ENCODE assay signal across 8 cellular contexts in the genomic region with DNA sequence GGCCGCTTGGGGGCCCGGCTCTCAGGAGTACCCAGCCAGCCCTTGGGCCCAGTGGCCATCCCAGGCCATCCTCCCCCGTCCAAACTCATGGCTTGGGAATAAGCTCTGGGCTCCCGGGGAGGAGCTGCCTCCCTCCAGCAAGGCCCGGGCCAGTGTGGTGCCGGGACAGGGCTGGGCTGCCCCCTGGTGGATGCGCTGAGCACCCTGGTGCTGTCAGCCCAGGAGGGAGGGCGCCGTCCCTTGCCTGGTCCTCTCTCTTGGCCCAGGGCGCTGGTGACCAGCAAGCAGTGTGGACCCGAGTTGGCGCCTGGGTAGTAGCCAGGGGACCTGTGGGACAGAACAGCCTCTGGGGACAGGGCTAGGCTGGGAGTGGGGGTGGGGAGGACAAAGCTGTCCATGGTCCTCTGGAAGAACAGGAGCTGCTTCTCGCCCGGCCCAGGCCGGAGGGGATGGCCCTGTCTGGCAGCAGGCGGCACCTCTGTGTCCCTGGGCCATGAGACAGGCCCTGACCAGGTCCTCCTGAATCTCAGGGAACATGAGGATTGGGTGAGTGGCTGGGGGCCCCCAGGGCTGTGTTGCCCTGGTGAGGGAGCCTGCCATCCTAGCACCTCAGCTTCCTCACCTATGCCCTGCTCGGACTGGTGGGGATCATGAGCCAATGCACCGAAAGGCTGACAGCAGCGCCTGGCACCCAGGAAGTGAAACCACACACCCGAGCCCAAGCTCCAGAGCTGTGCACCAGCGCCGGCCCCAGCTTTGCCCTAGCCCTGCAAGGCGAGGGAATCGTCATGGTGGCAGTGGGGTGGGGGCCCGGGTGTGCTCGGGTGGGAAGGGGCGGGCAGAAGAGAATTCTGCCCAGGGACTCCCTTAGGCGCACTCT. TPM values are rescaled to one million over a fixed set of nuclear protein-coding genes. Genes with fewer than 3 reads are reported as not detected.
DNase-seq lines count a peak whose midpoint lies in the region; ATAC-seq and TF ChIP-seq lines count a peak whose summit lies in the region.

No MANE protein-coding gene starts in this region.

- H3K36me3 ChIP-seq in liver (ENCODE audit: control insufficient read depth in 4 of 4, insufficient read depth in 3 of 4, low read depth in 1 of 4, low read length in 3 of 4), result no peaks in the 10 kb centered on the region

- ATAC-seq in HG02852 (IDR thresholded peaks at IDR 0.05; ENCODE audit: unreplicated experiment), result no peak

- TF ChIP-seq RAD21 in liver (IDR thresholded peaks at IDR 0.05), result peak; percentile 97 to 99

- no peaks in the 10 kb centered on the region for H3K9me3 ChIP-seq in liver (ENCODE audit: control insufficient read depth in 4 of 4, low read length in 3 of 4)

- H3K36me3 Mint-ChIP-seq in chondrocyte (ENCODE audit: low read depth), result no peaks in the 10 kb centered on the region

- H3K4me3 Mint-ChIP-seq in chondrocyte (ENCODE audit: unreplicated experiment), result no peak overlapping the region

- TF ChIP-seq CTCF in chondrocyte (IDR thresholded peaks at IDR 0.05), result peak; percentile 95
- peak; percentile 89 for TF ChIP-seq CTCF in liver (IDR thresholded peaks at IDR 0.05; ENCODE audit: low read depth, low read length, missing input control)

- H3K4me1 Mint-ChIP-seq in chondrocyte (ENCODE audit: low read depth), result no peaks in the 10 kb centered on the region

- H3K27me3 ChIP-seq in liver (ENCODE audit: control insufficient read depth in 4 of 4, insufficient read depth in 4 of 4, low read length in 3 of 4), result no peaks in the 10 kb centered on the region

- H3K9ac ChIP-seq in liver (ENCODE audit: low read depth in 1 of 2, low read length in 2 of 2), result no peak overlapping the region

- peak; percentile 41 for DNase-seq in NK-92 treated with Interleukin-12 subunit alpha and Interleukin-12 subunit beta, amount 100 ng/mL, for 24 hours (lab: John Stamatoyannopoulos, UW)
- DNase-seq in NK-92 (lab: John Stamatoyannopoulos, UW; ENCODE audit: unreplicated experiment), result no peak
- peak; percentile 20 for DNase-seq in LoVo (ENCODE audit: low spot score)
- DNase-seq in activated CD4-positive, alpha-beta T cell treated with anti-CD3 and anti-CD28 coated beads for 4 hours, result peak; percentile 74 to 78
- DNase-seq in chondrocyte (ENCODE audit: low spot score), result peak; percentile 97
- peak; percentile 44 to 73 (median 61) for DNase-seq in stimulated activated CD4-positive, alpha-beta T cell treated with anti-CD3 and anti-CD28 coated beads, TNF-alpha, amount 100 ng/mL, for 1 hour (ENCODE audit: low read depth in 3 of 3, low spot score in 1 of 3)

- no peaks in the 10 kb centered on the region for H3K27me3 Mint-ChIP-seq in chondrocyte (ENCODE audit: low read depth)

- no peak overlapping the region for H3K27ac ChIP-seq in liver (ENCODE audit: low read depth in 1 of 2, low read length in 2 of 2)

- H3K4me1 ChIP-seq in liver (ENCODE audit: control insufficient read depth in 4 of 4, insufficient read depth in 4 of 4, low read length in 3 of 4), result no peaks in the 10 kb centered on the region

- H3K4me3 ChIP-seq in liver (ENCODE audit: low read depth in 1 of 3, low read length in 3 of 3), result no peak overlapping the region

- H3K9me3 Mint-ChIP-seq in chondrocyte (ENCODE audit: low read depth), result no peaks in the 10 kb centered on the region

- 45% methylated on average over 28 of the region's 28 CpGs for WGBS in liver

- H3K27ac Mint-ChIP-seq in chondrocyte (ENCODE audit: unreplicated experiment), result no peak overlapping the region

TF ChIP-seq in liver, 16 proteins besides CTCF, POLR2A, EP300 and RAD21:
- TF ChIP-seq FOXA1 (IDR thresholded peaks at IDR 0.05) (no peak), FOXA2 (IDR thresholded peaks at IDR 0.05) (no peak), JUND (IDR thresholded peaks at IDR 0.05) (no peak), HNF4A (conservative IDR thresholded peaks at IDR 0.05) (no peak), ATF3 (IDR thresholded peaks at IDR 0.05) (no peak), HNF4G (IDR thresholded peaks at IDR 0.05) (no peak), YY1 (IDR thresholded peaks at IDR 0.05) (no peak), ZBTB33 (IDR thresholded peaks at IDR 0.05) (no peak), GABPA (IDR thresholded peaks at IDR 0.05 in 1 of 2, conservative IDR thresholded peaks at IDR 0.05 in 1 of 2) (no peak), NR2F2 (IDR thresholded peaks at IDR 0.05) (no peak), SP1 (IDR thresholded peaks at IDR 0.05) (no peak), TAF1 (conservative IDR thresholded peaks at IDR 0.05) (no peak), EGR1 (IDR thresholded peaks at IDR 0.05; ENCODE audit: low read depth in 2 of 2) (no peak)
- TF ChIP-seq, protein P1, sequence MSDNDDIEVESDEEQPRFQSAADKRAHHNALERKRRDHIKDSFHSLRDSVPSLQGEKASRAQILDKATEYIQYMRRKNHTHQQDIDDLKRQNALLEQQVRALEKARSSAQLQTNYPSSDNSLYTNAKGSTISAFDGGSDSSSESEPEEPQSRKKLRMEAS (IDR thresholded peaks at IDR 0.05), result no peak
- TF ChIP-seq, protein P2, sequence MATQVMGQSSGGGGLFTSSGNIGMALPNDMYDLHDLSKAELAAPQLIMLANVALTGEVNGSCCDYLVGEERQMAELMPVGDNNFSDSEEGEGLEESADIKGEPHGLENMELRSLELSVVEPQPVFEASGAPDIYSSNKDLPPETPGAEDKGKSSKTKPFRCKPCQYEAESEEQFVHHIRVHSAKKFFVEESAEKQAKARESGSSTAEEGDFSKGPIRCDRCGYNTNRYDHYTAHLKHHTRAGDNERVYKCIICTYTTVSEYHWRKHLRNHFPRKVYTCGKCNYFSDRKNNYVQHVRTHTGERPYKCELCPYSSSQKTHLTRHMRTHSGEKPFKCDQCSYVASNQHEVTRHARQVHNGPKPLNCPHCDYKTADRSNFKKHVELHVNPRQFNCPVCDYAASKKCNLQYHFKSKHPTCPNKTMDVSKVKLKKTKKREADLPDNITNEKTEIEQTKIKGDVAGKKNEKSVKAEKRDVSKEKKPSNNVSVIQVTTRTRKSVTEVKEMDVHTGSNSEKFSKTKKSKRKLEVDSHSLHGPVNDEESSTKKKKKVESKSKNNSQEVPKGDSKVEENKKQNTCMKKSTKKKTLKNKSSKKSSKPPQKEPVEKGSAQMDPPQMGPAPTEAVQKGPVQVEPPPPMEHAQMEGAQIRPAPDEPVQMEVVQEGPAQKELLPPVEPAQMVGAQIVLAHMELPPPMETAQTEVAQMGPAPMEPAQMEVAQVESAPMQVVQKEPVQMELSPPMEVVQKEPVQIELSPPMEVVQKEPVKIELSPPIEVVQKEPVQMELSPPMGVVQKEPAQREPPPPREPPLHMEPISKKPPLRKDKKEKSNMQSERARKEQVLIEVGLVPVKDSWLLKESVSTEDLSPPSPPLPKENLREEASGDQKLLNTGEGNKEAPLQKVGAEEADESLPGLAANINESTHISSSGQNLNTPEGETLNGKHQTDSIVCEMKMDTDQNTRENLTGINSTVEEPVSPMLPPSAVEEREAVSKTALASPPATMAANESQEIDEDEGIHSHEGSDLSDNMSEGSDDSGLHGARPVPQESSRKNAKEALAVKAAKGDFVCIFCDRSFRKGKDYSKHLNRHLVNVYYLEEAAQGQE (IDR thresholded peaks at IDR 0.05), result no peak

RNA-seq across cellular contexts. Expression of gene MORN1, which starts 9.4 kb away (rescaled TPM):
- total RNA-seq in chondrocyte, result 6.7 to 10.0 TPM (median 8.1 TPM) in 3 replicates
- 1 to 10 TPM; 4.9 to 6.9 TPM for total RNA-seq in liver
- polyA plus RNA-seq in liver, result 1 to 10 TPM; 2.3 TPM

RNA-seq across cellular contexts. Expression of gene RER1, which starts 9.7 kb away (rescaled TPM):
- total RNA-seq in chondrocyte (158 to 177 TPM (median 175 TPM) in 3 replicates), liver (10 to 100 TPM; 43.5 to 78.8 TPM)
- polyA plus RNA-seq in liver, result 100 to 1,000 TPM; 101 to 142 TPM

RNA-seq across cellular contexts. Expression of gene PEX10, which starts 30.4 kb away (rescaled TPM):
- total RNA-seq in chondrocyte (20.6 to 33.0 TPM (median 23.4 TPM) in 3 replicates), liver (10 to 100 TPM; 10.7 to 16.4 TPM)
- 10 to 100 TPM in 1 of 2 donors, 1 to 10 TPM in 1; 6.2 to 12.9 TPM for polyA plus RNA-seq in liver
